In genomic region chr11:88324562-88325345, GRCh38 we compare ENCODE assay signal across 23 cellular contexts. TPM values are rescaled to one million over a fixed set of nuclear protein-coding genes. Genes with fewer than 3 reads are reported as not detected.
DNase-seq lines count a peak whose midpoint lies in the region; ATAC-seq, FAIRE-seq and TF ChIP-seq lines count a peak whose summit lies in the region.
"Had no signal": no experiment of that assay in that cellular context is flagged by ENCODE, and none has a peak within 500 bp of the region (broad histone marks: within the 10 kb centered on the region; RNA-seq: fewer than 3 reads in every experiment).

No MANE protein-coding gene starts in this region.

- peaks cover 85% of the 10 kb centered on the region for H3K4me1 Mint-ChIP-seq in stimulated activated naive CD8-positive, alpha-beta T cell treated with anti-CD3 and anti-CD28 coated beads, Interleukin-15, Interleukin-2, amounts not matched to agents 100 ng/mL and 50 ng/mL, for 24 hours (ENCODE audit: low read depth)

- in situ Hi-C loops in GM12878 (cut with MboI), result no loop called here

- TF ChIP-seq RAD21 in GM12878 (IDR thresholded peaks at IDR 0.05; ENCODE audit: insufficient read depth, low read depth, low read length), result no peak

- peak overlapping the region; percentile 69 for H3K27ac Mint-ChIP-seq in stimulated activated naive CD8-positive, alpha-beta T cell treated with anti-CD3 and anti-CD28 coated beads, Interleukin-15, Interleukin-2, amounts not matched to agents 100 ng/mL and 50 ng/mL, for 24 hours
- H3K27ac Mint-ChIP-seq: memory B cell, naive B cell had no signal

- H3K27me3 ChIP-seq in GM12878 (replicated peaks in 1 of 2; ENCODE audit: control insufficient read depth in 2 of 2, insufficient read depth in 2 of 2, low read length in 1 of 2) (no peaks in the 10 kb centered on the region), heart right ventricle (no peaks in the 10 kb centered on the region)
- H3K27me3 ChIP-seq: brain microvascular endothelial cell, upper lobe of left lung had no signal

- RAD21 ChIA-PET in GM12878 (lab: Charles Lee; ENCODE audit: unreplicated experiment), result interaction anchor here (0.6 to 16.2 kb wide), 9 partner anchors 10 to 219 kb away, joined by 3 to 299 read pairs (median 21); partner anchors contain the start of gene CTSC

- peaks cover 57% of the 10 kb centered on the region for H3K79me2 ChIP-seq in GM12878 (ENCODE audit: control insufficient read depth, insufficient read depth, low read length)

- no TSS peak for BruUV-seq in GM12878 (replicated peaks; lab: Mats Ljungman, UMichigan)

- no peak for DNase-seq in stimulated activated naive CD8-positive, alpha-beta T cell treated with anti-CD3 and anti-CD28 coated beads, Interleukin-15, Interleukin-2, amounts not matched to agents 100 U/mL and 50 U/mL, for 24 hours
- DNase-seq in KG1 (lab: John Stamatoyannopoulos, UW) (peak; percentile 38), GM12878 (ENCODE audit: low read depth, low spot score) (no peak), cerebellar cortex (ENCODE audit: low spot score) (no peak), heart right ventricle (no peak)
- DNase-seq: activated naive CD4-positive, alpha-beta T cell treated with anti-CD3 and anti-CD28 coated beads, Interleukin-2, amount 50 U/mL, for 16 hours; brain microvascular endothelial cell; foreskin fibroblast; GOT3; hippocampal formation; islet precursor cell; naive B cell; NCI-H1105; NCI-H526 treated with DMSO at 0.1 percent for 48 hours; stimulated activated CD4-positive, alpha-beta T cell treated with anti-CD3 and anti-CD28 coated beads, Interleukin-1b, Interleukin-23, amount 100 ng/mL, for 48 hours; SW 1271; upper lobe of left lung had no signal

- intact Hi-C loops in GM12878 (cut with micrococcal nuclease; ENCODE audit: unreplicated experiment) (loop anchor here (5.0 kb wide), 1 partner anchor 92 kb away; no protein-coding TSS in a partner anchor), heart right ventricle (cut with DNase I) (no loop called here)

- POLR2A ChIA-PET in GM12878 (lab: Charles Lee), result interaction anchor here (0.7 to 8.7 kb wide), 8 partner anchors 10 to 31 kb away, joined by 3 to 68 read pairs (median 4); partner anchors contain the start of gene CTSC

- TF ChIP-seq CTCF in GM12878 (IDR thresholded peaks at IDR 0.05 in 2 of 3, conservative IDR thresholded peaks at IDR 0.05 in 1 of 3; ENCODE audit: control insufficient read depth in 2 of 3, extremely low read depth in 1 of 3, insufficient read depth in 1 of 3, low read depth in 3 of 3, low read length in 3 of 3) (no peak), heart right ventricle (IDR thresholded peaks at IDR 0.05) (no peak)

- H2AFZ ChIP-seq in GM12878 (ENCODE audit: control insufficient read depth, low read depth, low read length), result no peak overlapping the region

- H3K4me2 ChIP-seq in GM12878 (ENCODE audit: control insufficient read depth, insufficient read depth), result 0 out of 2 replicates have a peak overlapping the region, but pooled peaks have one; percentile 2

- no peak for TF ChIP-seq EP300 in GM12878 (IDR thresholded peaks at IDR 0.05; ENCODE audit: borderline replicate concordance in 1 of 2, control insufficient read depth in 1 of 2, low read depth in 2 of 2, low read length in 2 of 2)

- peaks cover 9% of the 10 kb centered on the region for H3K9me3 Mint-ChIP-seq in stimulated activated naive CD8-positive, alpha-beta T cell treated with anti-CD3 and anti-CD28 coated beads, Interleukin-15, Interleukin-2, amounts not matched to agents 100 ng/mL and 50 ng/mL, for 24 hours
- H3K9me3 Mint-ChIP-seq: memory B cell had no signal

- H3K4me1 ChIP-seq in GM12878 (ENCODE audit: control insufficient read depth, insufficient read depth, low read length), result peaks cover 32% of the 10 kb centered on the region
- peaks cover 0 to 65% (median 0%) of the 10 kb centered on the region in 9 donors for H3K4me1 ChIP-seq in heart right ventricle

- no peak overlapping the region for H3K4me3 Mint-ChIP-seq in stimulated activated naive CD8-positive, alpha-beta T cell treated with anti-CD3 and anti-CD28 coated beads, Interleukin-15, Interleukin-2, amounts not matched to agents 100 ng/mL and 50 ng/mL, for 24 hours
- H3K4me3 Mint-ChIP-seq: memory B cell, naive B cell had no signal

- H3K9me3 ChIP-seq in GM12878 (replicated peaks; ENCODE audit: control insufficient read depth, insufficient read depth, low read length) (peaks cover 1% of the 10 kb centered on the region; the same call in 2 of the 3 replicates), heart right ventricle (no peaks in the 10 kb centered on the region)
- H3K9me3 ChIP-seq: upper lobe of left lung had no signal

- peaks cover 82% of the 10 kb centered on the region for H3K36me3 Mint-ChIP-seq in stimulated activated naive CD8-positive, alpha-beta T cell treated with anti-CD3 and anti-CD28 coated beads, Interleukin-15, Interleukin-2, amounts not matched to agents 100 ng/mL and 50 ng/mL, for 24 hours (ENCODE audit: low read depth)

- H3K4me3 ChIP-seq in GM12878 (no peak overlapping the region), heart right ventricle (no peak overlapping the region)
- H3K4me3 ChIP-seq: upper lobe of left lung had no signal

- TF ChIP-seq POLR2A in GM12878 (IDR thresholded peaks at IDR 0.05; ENCODE audit: low read depth, low read length), result no peak

- SMC1A ChIA-PET in GM12878 (lab: Charles Lee; ENCODE audit: uncharacterized antibody, unreplicated experiment), result interaction anchor here (0.8 to 12.3 kb wide), 14 partner anchors 12 to 398 kb away, joined by 3 to 288 read pairs (median 4); partner anchors contain the start of gene CTSC

- no peak for ATAC-seq in stimulated activated naive CD8-positive, alpha-beta T cell treated with anti-CD3 and anti-CD28 coated beads, Interleukin-15, Interleukin-2, amounts not matched to agents 100 U/mL and 50 U/mL, for 24 hours
- peak; percentile 3; the same call in 1 of the 3 replicates for ATAC-seq in GM12878
- ATAC-seq in heart right ventricle, result no peak
- no peak for ATAC-seq in GM19452 (IDR thresholded peaks at IDR 0.05; ENCODE audit: unreplicated experiment)
- ATAC-seq: Right ventricle myocardium inferior had no signal

- peak overlapping the region; percentile 6; the same call in 1 of the 2 replicates for H3K27ac ChIP-seq in GM12878 (ENCODE audit: control insufficient read depth, insufficient read depth)
- H3K27ac ChIP-seq in heart right ventricle, result no peak overlapping the region
- H3K27ac ChIP-seq: brain microvascular endothelial cell, epithelial cell of prostate, upper lobe of left lung had no signal

- CTCF ChIA-PET in GM12878 (lab: Yijun Ruan, JAX), result interaction anchor here (0.7 to 2.0 kb wide), 7 partner anchors 9 to 220 kb away, joined by 3 to 5 read pairs (median 4); no protein-coding TSS in a partner anchor

- WGBS in GM12878 (ENCODE audit: insufficient coverage, insufficient replicate concordance, low lambda C conversion rate, missing lambda C conversion rate), result 85% methylated on average over 4 of the region's 4 CpGs
- WGBS in heart right ventricle, 2 donors, result 82 to 83% methylated on average over 4 of the region's 4 CpGs

- no peak overlapping the region for H3K9ac ChIP-seq in GM12878 (ENCODE audit: control insufficient read depth, insufficient read depth, low read length)

- no peaks in the 10 kb centered on the region for H4K20me1 ChIP-seq in GM12878 (ENCODE audit: control insufficient read depth, insufficient read depth)

- H3K36me3 ChIP-seq in GM12878 (ENCODE audit: control insufficient read depth in 2 of 2, insufficient read depth in 2 of 2, low read length in 1 of 2) (peaks cover 2 to 13% of the 10 kb centered on the region in 2 experiments), heart right ventricle (peaks cover 0 to 85% (median 0%) of the 10 kb centered on the region in 9 donors)

- FAIRE-seq in GM12878 (lab: Jason Lieb, UNC), result peak; percentile 47
- FAIRE-seq: D721Med had no signal

- no peaks in the 10 kb centered on the region for H3K27me3 Mint-ChIP-seq in stimulated activated naive CD8-positive, alpha-beta T cell treated with anti-CD3 and anti-CD28 coated beads, Interleukin-15, Interleukin-2, amounts not matched to agents 100 ng/mL and 50 ng/mL, for 24 hours
- H3K27me3 Mint-ChIP-seq: memory B cell, naive B cell had no signal

TF ChIP-seq in GM12878, 131 proteins besides CTCF, POLR2A, EP300 and RAD21 (continues in another document):
- TF ChIP-seq SMARCA5 (IDR thresholded peaks at IDR 0.05) (no peak), KDM1A (IDR thresholded peaks at IDR 0.05; ENCODE audit: borderline replicate concordance) (no peak), EED (IDR thresholded peaks at IDR 0.05; ENCODE audit: low read depth) (no peak), SMC3 (IDR thresholded peaks at IDR 0.05; ENCODE audit: borderline replicate concordance, low read length) (no peak), ZZZ3 (IDR thresholded peaks at IDR 0.05; ENCODE audit: control insufficient read depth, insufficient read length, low read depth) (no peak), ATF3 (IDR thresholded peaks at IDR 0.05; ENCODE audit: borderline replicate concordance, extremely low read depth, low read depth, low read length) (no peak), RBBP5 (conservative IDR thresholded peaks at IDR 0.05) (no peak), CHD1 (IDR thresholded peaks at IDR 0.05; ENCODE audit: low read depth, low read length) (no peak), MEF2B (IDR thresholded peaks at IDR 0.05; ENCODE audit: partially characterized antibody, poor library complexity, severe bottlenecking) (no peak)

RNA-seq across cellular contexts. Expression of gene CTSC, which starts 12.8 kb away (rescaled TPM):
- total RNA-seq in GM12878 (2013; cell fraction: nucleolus; rRNA removed), result 650 and 670 TPM in 2 replicates
- total RNA-seq in GM12878 (2014; rRNA removed) (333 and 334 TPM in 2 replicates), GM12878 (2014; rRNA removed; fragmentation: Illumina TruSeq; extraction: Trizol) (342 and 372 TPM in 2 replicates), GM12878 (2021) (359 and 381 TPM in 2 replicates), heart right ventricle (100 to 1,000 TPM in 1 of 10 donors, 10 to 100 TPM in 7, 1 to 10 TPM in 2; 6.3 to 161 (median 12.4) TPM)
- polyA plus RNA-seq in GM12878 (2011; ENCODE audit: low read depth), result 352 TPM
- polyA plus RNA-seq in GM12878 (2011; rRNA removed) (478 and 566 TPM in 2 replicates), GM12878 (2014; fragmentation: Illumina TruSeq; extraction: Trizol) (327 and 404 TPM in 2 replicates), GM12878 (2014; fragmentation: Nextera tagmentation; extraction: Ambion mirVana) (1,000 to 10,000 TPM in 1 of 2 experiments, 100 to 1,000 TPM in 1; 709 to 1,123 TPM), GM12878 (2014; rRNA removed) (277 and 289 TPM in 2 replicates), GM12878 (2016; fragmentation: Nextera tagmentation; extraction: Ambion mirVana) (100 to 1,000 TPM; 814 to 865 TPM), heart right ventricle (10 to 100 TPM; 16.6 to 90.4 TPM)
- polyA plus RNA-seq in GM12878 (2011; cell fraction: cytosol; rRNA removed), result 325 and 335 TPM in 2 replicates
- polyA plus RNA-seq in GM12878 (2011; cell fraction: nucleus; rRNA removed), result 201 and 223 TPM in 2 replicates
- polyA plus RNA-seq in GM12878 (2012), result 359 and 451 TPM in 2 replicates
- polyA minus RNA-seq in GM12878 (2011; rRNA and poly(A)+ RNA removed), result 215 and 312 TPM in 2 replicates
- 262 and 269 TPM in 2 replicates for polyA minus RNA-seq in GM12878 (2011; cell fraction: cytosol; rRNA and poly(A)+ RNA removed)
- polyA minus RNA-seq in GM12878 (2011; cell fraction: nucleus; rRNA and poly(A)+ RNA removed), result 301 and 500 TPM in 2 replicates
